ENCODE assay signal across 1 cellular context in the genomic region with DNA sequence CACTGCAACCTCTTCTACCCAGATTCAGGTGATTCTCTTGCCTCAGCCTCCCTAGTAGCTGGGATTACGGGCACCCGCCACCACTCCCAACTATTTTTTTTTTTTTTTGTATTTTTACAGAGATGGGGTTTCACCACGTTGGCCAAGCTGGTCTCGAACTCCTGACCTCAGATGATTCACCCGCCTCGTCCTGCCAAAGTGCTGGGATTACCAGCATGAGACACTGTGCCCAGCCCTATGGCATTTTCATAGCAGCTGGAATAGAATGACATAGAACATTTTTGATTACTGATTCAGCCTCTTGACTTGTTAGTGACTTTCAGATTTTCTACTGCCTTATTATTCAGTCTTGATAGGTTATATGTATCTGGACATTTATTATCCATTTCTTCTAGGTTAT.
TF ChIP-seq lines count a peak whose summit lies in the region.

No MANE protein-coding gene starts in this region.

TF ChIP-seq in GM23338, 12 proteins besides CTCF, POLR2A, EP300 and RAD21 (continued from another document):
- no peak for TF ChIP-seq ZNF462 (CRISPR knock-in tag; IDR thresholded peaks at IDR 0.05)
